In the genomic region with DNA sequence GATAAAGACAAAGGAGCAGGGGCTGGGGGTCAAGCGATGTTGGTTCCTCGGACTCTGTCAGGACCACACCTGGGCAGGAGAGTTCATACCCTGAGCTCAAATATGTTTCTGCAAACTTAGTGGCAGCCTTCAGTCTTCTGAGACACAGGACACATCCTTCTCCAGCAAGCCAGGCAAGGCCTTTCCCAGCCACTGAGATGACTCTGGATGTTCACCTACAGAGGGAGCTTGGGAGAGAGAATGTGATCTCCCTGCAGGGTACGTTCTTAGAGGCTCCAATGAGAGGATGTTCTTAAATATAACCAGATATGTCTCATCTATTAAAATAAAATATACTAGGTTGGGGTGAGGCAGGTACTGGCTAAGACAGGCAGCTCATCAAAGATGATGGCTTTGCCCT, we compare ENCODE assay signal across 25 cellular contexts.
"Had no signal": no experiment of that assay in that cellular context is flagged by ENCODE, and none has a peak within 500 bp of the region (broad histone marks: within the 10 kb centered on the region; RNA-seq: fewer than 3 reads in every experiment).

No MANE protein-coding gene starts in this region.

- H3K4me1 Mint-ChIP-seq: activated CD4-positive, alpha-beta T cell treated with anti-CD3 and anti-CD28 coated beads for 36 hours; activated CD4-positive, alpha-beta T cell treated with anti-CD3 and anti-CD28 coated beads, Interleukin-2, amount 10 ng/mL, durations not matched to agents 7 days and 5 days had no signal

- H3K27ac ChIP-seq: adrenal gland, brain microvascular endothelial cell, PC-9 had no signal

- H3K4me1 ChIP-seq: adrenal gland had no signal

- H3K36me3 ChIP-seq: adrenal gland, brain microvascular endothelial cell, MG63 had no signal

- DNase-seq: activated CD4-positive, alpha-beta memory T cell treated with anti-CD3 and anti-CD28 coated beads for 36 hours; activated CD4-positive, alpha-beta T cell treated with anti-CD3 and anti-CD28 coated beads for 36 hours; activated CD4-positive, alpha-beta T cell treated with anti-CD3 and anti-CD28 coated beads, Interleukin-2, amount 10 ng/mL, durations not matched to agents 7 days and 5 days; activated CD8-positive, alpha-beta memory T cell treated with anti-CD3 and anti-CD28 coated beads, Interleukin-2, amount 50 U/mL, for 4 hours; activated gamma-delta T cell treated with Interleukin-2 at 50 U/mL for 16 hours; activated naive CD4-positive, alpha-beta T cell treated with anti-CD3 and anti-CD28 coated beads for 36 hours; activated T-cell treated with anti-CD3 and anti-CD28 coated beads for 4 hours; activated T-cell treated with anti-CD3 and anti-CD28 coated beads, Interleukin-2, amount 50 U/mL, for 4 hours; adrenal gland; brain microvascular endothelial cell; central memory CD4-positive, alpha-beta T cell; Kasumi-1; MG63; NCI-H1048; NCI-H1436 treated with DMSO at 0.1 percent for 48 hours; NCI-H1694 treated with DMSO at 0.1 percent for 48 hours; NCI-H2029; NCI-H345; NCI-H524 treated with DMSO at 0.1 percent for 48 hours; NK-92 treated with Interleukin-12 subunit alpha and Interleukin-12 subunit beta, amount 100 ng/mL, for 24 hours; PC-9; Right ventricle myocardium superior; T1000 had no signal

- H3K9me3 Mint-ChIP-seq: activated CD4-positive, alpha-beta memory T cell treated with anti-CD3 and anti-CD28 coated beads for 36 hours; activated CD4-positive, alpha-beta T cell treated with anti-CD3 and anti-CD28 coated beads, Interleukin-2, amount 10 ng/mL, durations not matched to agents 7 days and 5 days; activated naive CD4-positive, alpha-beta T cell treated with anti-CD3 and anti-CD28 coated beads for 36 hours; activated naive CD4-positive, alpha-beta T cell treated with anti-CD3 and anti-CD28 coated beads, Interleukin-2, amount 50 U/mL, for 72 hours; activated T-cell treated with anti-CD3 and anti-CD28 coated beads, Interleukin-2, amount 50 U/mL, for 4 hours; activated T-helper 1 cell treated with anti-CD3 and anti-CD28 coated beads, Interleukin-12 subunit alpha, Interleukin-12 subunit beta, Interleukin-2, Interleukin-4 antibody, amounts not matched to agents 30 ng/mL and 10 ng/mL and 1 ng/mL, durations not matched to agents 14 hours and 24 hours and 36 hours had no signal

- H3K4me3 ChIP-seq: adrenal gland, MG63, PC-9 had no signal

- H3K27me3 ChIP-seq: adrenal gland, brain microvascular endothelial cell, MG63 had no signal

- H3K4me3 Mint-ChIP-seq: activated CD4-positive, alpha-beta memory T cell treated with anti-CD3 and anti-CD28 coated beads for 36 hours; activated CD4-positive, alpha-beta T cell treated with anti-CD3 and anti-CD28 coated beads for 36 hours; activated CD4-positive, alpha-beta T cell treated with anti-CD3 and anti-CD28 coated beads, Interleukin-2, amount 10 ng/mL, durations not matched to agents 7 days and 5 days; activated naive CD4-positive, alpha-beta T cell treated with anti-CD3 and anti-CD28 coated beads for 36 hours; activated T-cell treated with anti-CD3 and anti-CD28 coated beads, Interleukin-2, amount 50 U/mL, for 4 hours; activated T-helper 1 cell treated with anti-CD3 and anti-CD28 coated beads, Interleukin-12 subunit alpha, Interleukin-12 subunit beta, Interleukin-2, Interleukin-4 antibody, amounts not matched to agents 30 ng/mL and 10 ng/mL and 1 ng/mL, durations not matched to agents 14 hours and 24 hours and 36 hours had no signal

- H3K27ac Mint-ChIP-seq: activated CD4-positive, alpha-beta memory T cell treated with anti-CD3 and anti-CD28 coated beads for 36 hours; activated CD4-positive, alpha-beta T cell treated with anti-CD3 and anti-CD28 coated beads for 36 hours; activated CD4-positive, alpha-beta T cell treated with anti-CD3 and anti-CD28 coated beads, Interleukin-2, amount 10 ng/mL, durations not matched to agents 7 days and 5 days; activated naive CD4-positive, alpha-beta T cell treated with anti-CD3 and anti-CD28 coated beads for 36 hours; activated naive CD4-positive, alpha-beta T cell treated with anti-CD3 and anti-CD28 coated beads, Interleukin-2, amount 50 U/mL, for 72 hours; activated T-helper 1 cell treated with anti-CD3 and anti-CD28 coated beads, Interleukin-12 subunit alpha, Interleukin-12 subunit beta, Interleukin-2, Interleukin-4 antibody, amounts not matched to agents 30 ng/mL and 10 ng/mL and 1 ng/mL, durations not matched to agents 14 hours and 24 hours and 36 hours had no signal

- H3K36me3 Mint-ChIP-seq: activated CD4-positive, alpha-beta memory T cell treated with anti-CD3 and anti-CD28 coated beads for 36 hours; activated naive CD4-positive, alpha-beta T cell treated with anti-CD3 and anti-CD28 coated beads, Interleukin-2, amount 50 U/mL, for 72 hours had no signal

- H3K9me3 ChIP-seq: adrenal gland, MG63 had no signal
